Comparison of ENCODE assay signal across 8 cellular contexts in genomic region chr1:207751790-207752455, GRCh38. TPM values are rescaled to one million over a fixed set of nuclear protein-coding genes. Genes with fewer than 3 reads are reported as not detected.
A peak's percentile ranks its signal among the peaks of the same experiment; 100 is the strongest.
DNase-seq lines count a peak whose midpoint lies in the region; ATAC-seq and TF ChIP-seq lines count a peak whose summit lies in the region.

Gene CD46, plus strand, starts transcription at chr1:207752054. Its CDS starts 159 bp downstream, at chr1:207752213.

- ATAC-seq in GM18499 (IDR thresholded peaks at IDR 0.05; ENCODE audit: insufficient read depth, unreplicated experiment) (peak; percentile 66), HG02943 (IDR thresholded peaks at IDR 0.05; ENCODE audit: low read depth, unreplicated experiment) (peak; percentile 91), right cardiac atrium (peak; percentile 99)

- H3K4me1 ChIP-seq in right cardiac atrium (ENCODE audit: control insufficient read depth, insufficient read depth, low read length) (peaks cover 2% of the 10 kb centered on the region), vagina (peaks cover 44% of the 10 kb centered on the region)

- H3K4me3 ChIP-seq in right cardiac atrium (ENCODE audit: low read length) = peak within 1 kb of the TSS; percentile 59
- H3K4me3 ChIP-seq in vagina = peak within 1 kb of the TSS; percentile 75 to 89

- TF ChIP-seq CTCF in vagina (IDR thresholded peaks at IDR 0.05) = peak in 1 of 3 experiments; percentile 4

- under 1% methylated on average over 55 of the region's 55 CpGs for WGBS in right cardiac atrium

- H3K27ac ChIP-seq in right cardiac atrium (ENCODE audit: low read length) (peak within 1 kb of the TSS; percentile 88), vagina (peak within 1 kb of the TSS; percentile 85)

- DNase-seq in NCI-H187 treated with DMSO at 0.1 percent for 48 hours (lab: John Stamatoyannopoulos, UW) (peak; percentile 59), anterior cingulate cortex (lab: John Stamatoyannopoulos, UW) (peak; percentile 61 to 94 (median 88)), right cardiac atrium (peak; percentile 98 to 99 (median 99)), putamen (ENCODE audit: low spot score) (peak; percentile 95), vagina (ENCODE audit: extremely low spot score in 2 of 2) (peak in 1 of 2 donors; percentile 97)

- H3K36me3 ChIP-seq in vagina = no peaks in the 10 kb centered on the region

- intact Hi-C loops in T-helper 2 cell treated with Interferon-gamma antibody and Interleukin-4, amounts not matched to agents 100 ng/mL and 5 ng/mL, for 36 hours (cut with micrococcal nuclease) = loop anchor here (2.0 to 5.0 kb wide), 4 partner anchors 47 to 430 kb away; partner anchors contain the start of gene CD55
- intact Hi-C loops in right cardiac atrium (cut with DNase I) = no loop called here
- intact Hi-C loops in vagina (cut with DNase I) = no loop called here

- TF ChIP-seq POLR2A in vagina (IDR thresholded peaks at IDR 0.05) = peak in 1 of 2 donors; percentile 81

- no peaks in the 10 kb centered on the region for H3K27me3 ChIP-seq in right cardiac atrium (ENCODE audit: control insufficient read depth, insufficient read depth)
- no peaks in the 10 kb centered on the region for H3K27me3 ChIP-seq in vagina

- H3K9me3 ChIP-seq in right cardiac atrium (ENCODE audit: control insufficient read depth, low read length) = no peaks in the 10 kb centered on the region
- H3K9me3 ChIP-seq in vagina = no peaks in the 10 kb centered on the region

RNA-seq across cellular contexts. Expression of gene CD46, which starts in this region (rescaled TPM):
- 105 and 107 TPM in 2 replicates for total RNA-seq in T-helper 2 cell treated with Interferon-gamma antibody and Interleukin-4, amounts not matched to agents 100 ng/mL and 5 ng/mL, for 36 hours
- total RNA-seq in right cardiac atrium (10 to 100 TPM; 81.7 to 94.2 (median 86.4) TPM), vagina (143 TPM)
- 56.3 TPM for polyA plus RNA-seq in right cardiac atrium
